Comparison of ENCODE assay signal across 17 cellular contexts in genomic region chr2:168697668-168698121, GRCh38.
DNase-seq lines count a peak whose midpoint lies in the region; ATAC-seq, FAIRE-seq and TF ChIP-seq lines count a peak whose summit lies in the region.
"Had no signal": no experiment of that assay in that cellular context is flagged by ENCODE, and none has a peak within 500 bp of the region (broad histone marks: within the 10 kb centered on the region; RNA-seq: fewer than 3 reads in every experiment).

No MANE protein-coding gene starts in this region.

- H3K4me1 Mint-ChIP-seq in chondrocyte (ENCODE audit: low read depth) = peaks cover 16% of the 10 kb centered on the region
- no peaks in the 10 kb centered on the region for H3K4me1 Mint-ChIP-seq in stimulated activated naive B cell treated with anti-CD40 and anti-IgM and Interleukin-4, amounts not matched to agents 10 μg/mL and 1 μg/mL and 100 μg/mL, for 72 hours
- H3K4me1 Mint-ChIP-seq: activated B cell treated with CpG ODN at 0.5 μM for 24 hours, B cell had no signal

- H3K27ac Mint-ChIP-seq in chondrocyte (ENCODE audit: unreplicated experiment) = no peak overlapping the region
- H3K27ac Mint-ChIP-seq in stimulated activated naive B cell treated with anti-CD40 and anti-IgM and Interleukin-4, amounts not matched to agents 10 μg/mL and 1 μg/mL and 100 μg/mL, for 72 hours = no peak overlapping the region
- H3K27ac Mint-ChIP-seq: activated B cell treated with CpG ODN at 0.5 μM for 24 hours, B cell had no signal

- no peak overlapping the region for H2AFZ ChIP-seq in keratinocyte (ENCODE audit: control insufficient read depth, low read length)

- H3K9ac ChIP-seq in keratinocyte (ENCODE audit: control insufficient read depth, extremely low read depth, insufficient read depth, low read length) = no peak overlapping the region

- peaks cover 11% of the 10 kb centered on the region for H3K36me3 Mint-ChIP-seq in chondrocyte (ENCODE audit: low read depth)
- peaks cover 37 to 45% of the 10 kb centered on the region in 2 donors for H3K36me3 Mint-ChIP-seq in stimulated activated naive B cell treated with anti-CD40 and anti-IgM and Interleukin-4, amounts not matched to agents 10 μg/mL and 1 μg/mL and 100 μg/mL, for 72 hours

- peaks cover 11% of the 10 kb centered on the region for H3K4me1 ChIP-seq in keratinocyte (ENCODE audit: control insufficient read depth, extremely low read depth, insufficient read depth, low read length)

- no peaks in the 10 kb centered on the region for H3K9me3 Mint-ChIP-seq in chondrocyte (ENCODE audit: low read depth)
- H3K9me3 Mint-ChIP-seq in stimulated activated naive B cell treated with anti-CD40 and anti-IgM and Interleukin-4, amounts not matched to agents 10 μg/mL and 1 μg/mL and 100 μg/mL, for 72 hours = no peaks in the 10 kb centered on the region
- H3K9me3 Mint-ChIP-seq: activated B cell treated with CpG ODN at 0.5 μM for 24 hours had no signal

- H3K79me2 ChIP-seq in keratinocyte (ENCODE audit: control insufficient read depth, insufficient read depth, low read length) = no peaks in the 10 kb centered on the region

- TF ChIP-seq CTCF in AG09309 (IDR thresholded peaks at IDR 0.05; ENCODE audit: control insufficient read depth, insufficient read depth, low read depth, low read length, missing control alignments) = peak; percentile 36
- TF ChIP-seq CTCF in chondrocyte (IDR thresholded peaks at IDR 0.05) = peak; percentile 28
- peak in 1 of 3 experiments; percentile 30 for TF ChIP-seq CTCF in keratinocyte (optimal IDR thresholded peaks at IDR 0.05 in 1 of 3, IDR thresholded peaks at IDR 0.05 in 1 of 3, conservative IDR thresholded peaks at IDR 0.05 in 1 of 3; ENCODE audit: extremely low read depth in 1 of 3, insufficient read depth in 2 of 3, low read length in 3 of 3)

- DNase-seq in AG09309 (ENCODE audit: low read depth) = no peak
- peak; percentile 20 for DNase-seq in HT1080 (ENCODE audit: low read depth)
- no peak for DNase-seq in chondrocyte (ENCODE audit: low spot score)
- no peak for DNase-seq in keratinocyte (ENCODE audit: low read depth, low spot score)
- DNase-seq in stimulated activated naive B cell treated with anti-CD40 and anti-IgM and Interleukin-4, amounts not matched to agents 10 μg/mL and 1 μg/mL and 100 μg/mL, for 72 hours = no peak
- DNase-seq in stimulated activated CD4-positive, alpha-beta T cell treated with anti-CD3 and anti-CD28 coated beads, Interleukin-15, amount 100 ng/mL, for 24 hours = no peak
- DNase-seq in RPMI8226 = no peak
- DNase-seq: activated B cell treated with CpG ODN at 0.5 μM for 24 hours; activated naive CD4-positive, alpha-beta T cell treated with anti-CD3 and anti-CD28 coated beads, Interleukin-2, amount 50 U/mL, for 16 hours; DMS 273 treated with DMSO at 0.1 percent for 48 hours; erythroblast; mesenchymal stem cell; NCI-H2029 treated with DMSO at 0.1 percent for 48 hours; NCI-H526; occipital lobe had no signal

- H3K4me3 Mint-ChIP-seq in chondrocyte (ENCODE audit: unreplicated experiment) = no peak overlapping the region
- no peak overlapping the region for H3K4me3 Mint-ChIP-seq in stimulated activated naive B cell treated with anti-CD40 and anti-IgM and Interleukin-4, amounts not matched to agents 10 μg/mL and 1 μg/mL and 100 μg/mL, for 72 hours
- H3K4me3 Mint-ChIP-seq: activated B cell treated with CpG ODN at 0.5 μM for 24 hours, B cell had no signal

- H3K4me2 ChIP-seq in keratinocyte (ENCODE audit: control insufficient read depth, extremely low read depth, insufficient read depth, low read depth, low read length) = no peak overlapping the region

- no peak overlapping the region for H3K27ac ChIP-seq in keratinocyte (ENCODE audit: control insufficient read depth, insufficient read depth, low read length)

- FAIRE-seq in keratinocyte (lab: Jason Lieb, UNC) = peak; percentile 60

- H3K36me3 ChIP-seq in keratinocyte (ENCODE audit: control insufficient read depth in 2 of 2, extremely low read depth in 1 of 2, insufficient read depth in 2 of 2, low read length in 2 of 2) = no peaks in the 10 kb centered on the region

- no peaks in the 10 kb centered on the region for H3K27me3 Mint-ChIP-seq in chondrocyte (ENCODE audit: low read depth)
- no peaks in the 10 kb centered on the region for H3K27me3 Mint-ChIP-seq in stimulated activated naive B cell treated with anti-CD40 and anti-IgM and Interleukin-4, amounts not matched to agents 10 μg/mL and 1 μg/mL and 100 μg/mL, for 72 hours
- H3K27me3 Mint-ChIP-seq: activated B cell treated with CpG ODN at 0.5 μM for 24 hours, B cell had no signal

- H3K27me3 ChIP-seq in keratinocyte (ENCODE audit: control insufficient read depth, extremely low read depth, insufficient read depth, low read length) = no peaks in the 10 kb centered on the region

- ATAC-seq in stimulated activated naive B cell treated with anti-CD40 and anti-IgM and Interleukin-4, amounts not matched to agents 10 μg/mL and 1 μg/mL and 100 μg/mL, for 72 hours (replicated peaks) = no peak
- no peak for ATAC-seq in GM18520 (IDR thresholded peaks at IDR 0.05; ENCODE audit: unreplicated experiment)

- H4K20me1 ChIP-seq in keratinocyte (ENCODE audit: control insufficient read depth, extremely low read depth, insufficient read depth, low read length) = no peaks in the 10 kb centered on the region

- H3K4me3 ChIP-seq in AG09309 (ENCODE audit: control insufficient read depth, low read depth, low read length) = no peak overlapping the region
- no peak overlapping the region for H3K4me3 ChIP-seq in keratinocyte (ENCODE audit: control insufficient read depth in 2 of 3, extremely low read depth in 1 of 3, insufficient read depth in 2 of 3, low read depth in 1 of 3, low read length in 3 of 3)

- dilution Hi-C loops in keratinocyte (cut with MboI; ENCODE audit: extremely low pct_ligation_motif_present, low sequenced_read_pairs) = no loop called here

- H3K9me3 ChIP-seq in keratinocyte (ENCODE audit: control insufficient read depth, low read depth, low read length) = no peaks in the 10 kb centered on the region

- H3K9me1 ChIP-seq in keratinocyte (ENCODE audit: control insufficient read depth, extremely low read depth, insufficient read depth, low read length) = no peaks in the 10 kb centered on the region
